ENCODE assay signal across 1 cellular context in genomic region chr20:33076662-33077398, GRCh38.
TF ChIP-seq lines count a peak whose summit lies in the region.

No MANE protein-coding gene starts in this region.

TF ChIP-seq in SK-N-SH treated with all-trans-retinoic acid at 6 μM for 48 hours, 23 proteins besides CTCF, POLR2A, EP300 and RAD21 (continued from another document):
- TF ChIP-seq POU6F1 (CRISPR knock-in tag; IDR thresholded peaks at IDR 0.05; ENCODE audit: borderline replicate concordance, low read depth) (no peak), PPARA (CRISPR knock-in tag; IDR thresholded peaks at IDR 0.05; ENCODE audit: borderline replicate concordance) (no peak), ESRRG (CRISPR knock-in tag; IDR thresholded peaks at IDR 0.05) (no peak), TOX (CRISPR knock-in tag; IDR thresholded peaks at IDR 0.05; ENCODE audit: borderline replicate concordance) (no peak), OSR1 (CRISPR knock-in tag; IDR thresholded peaks at IDR 0.05) (no peak)
- TF ChIP-seq, protein P1, sequence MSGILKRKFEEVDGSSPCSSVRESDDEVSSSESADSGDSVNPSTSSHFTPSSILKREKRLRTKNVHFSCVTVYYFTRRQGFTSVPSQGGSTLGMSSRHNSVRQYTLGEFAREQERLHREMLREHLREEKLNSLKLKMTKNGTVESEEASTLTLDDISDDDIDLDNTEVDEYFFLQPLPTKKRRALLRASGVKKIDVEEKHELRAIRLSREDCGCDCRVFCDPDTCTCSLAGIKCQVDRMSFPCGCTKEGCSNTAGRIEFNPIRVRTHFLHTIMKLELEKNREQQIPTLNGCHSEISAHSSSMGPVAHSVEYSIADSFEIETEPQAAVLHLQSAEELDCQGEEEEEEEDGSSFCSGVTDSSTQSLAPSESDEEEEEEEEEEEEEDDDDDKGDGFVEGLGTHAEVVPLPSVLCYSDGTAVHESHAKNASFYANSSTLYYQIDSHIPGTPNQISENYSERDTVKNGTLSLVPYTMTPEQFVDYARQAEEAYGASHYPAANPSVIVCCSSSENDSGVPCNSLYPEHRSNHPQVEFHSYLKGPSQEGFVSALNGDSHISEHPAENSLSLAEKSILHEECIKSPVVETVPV (CRISPR knock-in tag; IDR thresholded peaks at IDR 0.05), result no peak
